ENCODE assay signal across 1 cellular context in genomic region chr2:230938098-230938497, GRCh38.
TF ChIP-seq lines count a peak whose summit lies in the region.

No MANE protein-coding gene starts in this region.

TF ChIP-seq in HepG2, 621 proteins besides CTCF, POLR2A, EP300 and RAD21:
- TF ChIP-seq ATF7 (IDR thresholded peaks at IDR 0.05) (peak; percentile 71), ATF7 (CRISPR knock-in tag; IDR thresholded peaks at IDR 0.05) (no peak), HNRNPK (IDR thresholded peaks at IDR 0.05; ENCODE audit: low read depth, low read length, poor library complexity, severe bottlenecking) (no peak), ZNF746 (CRISPR knock-in tag; IDR thresholded peaks at IDR 0.05) (no peak), BORCS8-MEF2B (CRISPR knock-in tag; IDR thresholded peaks at IDR 0.05) (no peak)
